19 cellular contexts compared by ENCODE assay signal in the genomic region with DNA sequence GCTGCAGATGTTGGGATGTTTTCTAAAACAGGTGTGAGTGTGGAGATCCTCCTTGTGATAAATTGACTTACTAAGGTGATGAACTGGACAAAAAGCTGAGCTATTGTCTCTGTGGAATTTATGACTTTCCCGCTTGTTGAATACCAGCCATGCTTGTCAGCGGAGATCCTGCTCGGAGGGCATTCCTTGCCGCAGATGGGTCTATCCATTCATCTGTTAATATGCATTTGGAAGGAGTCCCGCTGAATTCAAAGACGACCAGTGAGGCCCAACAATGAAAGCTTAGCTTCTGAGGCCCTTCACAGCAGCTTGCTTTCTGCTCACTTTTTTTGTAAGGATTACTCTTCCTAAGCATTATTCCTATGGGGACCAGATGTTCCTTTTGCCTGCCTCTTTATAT.
DNase-seq lines count a peak whose midpoint lies in the region; ATAC-seq and TF ChIP-seq lines count a peak whose summit lies in the region.
"Had no signal": no experiment of that assay in that cellular context is flagged by ENCODE, and none has a peak within 500 bp of the region (broad histone marks: within the 10 kb centered on the region; RNA-seq: fewer than 3 reads in every experiment).

No MANE protein-coding gene starts in this region.

- no peak overlapping the region for H2BK5ac ChIP-seq in trophoblast cell (ENCODE audit: low read depth, low read length, poor library complexity)

- no peak overlapping the region for H4K91ac ChIP-seq in trophoblast cell (ENCODE audit: low read depth, low read length)

- no peak overlapping the region for H3K18ac ChIP-seq in trophoblast cell (ENCODE audit: low read length)

- no peak overlapping the region for H3K4ac ChIP-seq in trophoblast cell (ENCODE audit: low read depth, low read length)

- H3K9me2 ChIP-seq in hepatocyte (replicated peaks; ENCODE audit: insufficient read depth), result no peaks in the 10 kb centered on the region

- H3K9ac ChIP-seq in HUES48 (ENCODE audit: low read depth, low read length) (peak overlapping the region; percentile 7; the same call in 1 of the 2 replicates), trophoblast cell (ENCODE audit: low read length) (no peak overlapping the region)
- H3K9ac ChIP-seq: BLaER1 had no signal

- H3K9me3 ChIP-seq in HUES48 (ENCODE audit: control insufficient read depth, insufficient read depth, low read length) (no peaks in the 10 kb centered on the region), SJSA1 (replicated peaks) (no peaks in the 10 kb centered on the region), trophoblast cell (ENCODE audit: insufficient read depth, low read depth, low read length) (no peaks in the 10 kb centered on the region), hepatocyte (ENCODE audit: low read depth) (no peaks in the 10 kb centered on the region)
- H3K9me3 ChIP-seq: BLaER1, heart left ventricle had no signal

- no peak overlapping the region for H3K14ac ChIP-seq in trophoblast cell (ENCODE audit: low read length)

- H2BK120ac ChIP-seq in trophoblast cell (ENCODE audit: insufficient read depth, low read length, poor library complexity), result no peak overlapping the region

- H3K4me1 ChIP-seq in HUES48 (ENCODE audit: control insufficient read depth, insufficient read depth, low read length) (peaks cover 43% of the 10 kb centered on the region), SJSA1 (replicated peaks) (peaks cover 59% of the 10 kb centered on the region), trophoblast cell (ENCODE audit: control insufficient read depth in 1 of 2, insufficient read depth in 2 of 2, low read length in 2 of 2) (peaks cover 13 to 15% of the 10 kb centered on the region in 2 experiments), hepatocyte (ENCODE audit: insufficient read depth) (no peaks in the 10 kb centered on the region)
- H3K4me1 ChIP-seq: BLaER1 had no signal

- H3K36me3 ChIP-seq in HUES48 (ENCODE audit: control insufficient read depth, insufficient read depth, low read length) (no peaks in the 10 kb centered on the region), SJSA1 (peaks cover 10% of the 10 kb centered on the region), trophoblast cell (ENCODE audit: control insufficient read depth in 1 of 2, insufficient read depth in 2 of 2, low read length in 2 of 2) (no peaks in the 10 kb centered on the region), hepatocyte (replicated peaks; ENCODE audit: insufficient read depth, low read depth) (no peaks in the 10 kb centered on the region)
- H3K36me3 ChIP-seq: BLaER1, brain microvascular endothelial cell, heart left ventricle had no signal

- H3K4me2 ChIP-seq in trophoblast cell (ENCODE audit: low read length), result no peak overlapping the region
- no peak overlapping the region for H3K4me2 ChIP-seq in hepatocyte
- H3K4me2 ChIP-seq: BLaER1 had no signal

- H3K27me3 ChIP-seq in HUES48 (ENCODE audit: control insufficient read depth, insufficient read depth, low read length) (no peaks in the 10 kb centered on the region), SJSA1 (replicated peaks) (no peaks in the 10 kb centered on the region), trophoblast cell (ENCODE audit: insufficient read depth, low read length) (no peaks in the 10 kb centered on the region), hepatocyte (no peaks in the 10 kb centered on the region)
- H3K27me3 ChIP-seq: BLaER1, brain microvascular endothelial cell, heart left ventricle had no signal

- H2AK5ac ChIP-seq in trophoblast cell (ENCODE audit: low read length), result no peak overlapping the region

- no peak for TF ChIP-seq CTCF in hepatocyte (IDR thresholded peaks at IDR 0.05; ENCODE audit: poor library complexity)

- no CpG with 5 or more reads among the region's 6 CpGs for WGBS in trophoblast cell (ENCODE audit: extremely low coverage, insufficient coverage, insufficient read length)
- WGBS in hepatocyte (ENCODE audit: low lambda C conversion rate, missing lambda C conversion rate), result 51% methylated on average over 6 of the region's 6 CpGs

- peak; percentile 86 for DNase-seq in SJSA1 (ENCODE audit: low read depth in 1 of 2, low spot score in 2 of 2)
- peak; percentile 95 for DNase-seq in iPS DF 19.7 (ENCODE audit: low read depth, low spot score)
- peak; percentile 89 to 99 for DNase-seq in trophoblast cell
- no peak for DNase-seq in activated naive CD4-positive, alpha-beta T cell (lab: John Stamatoyannopoulos, UW)
- no peak for DNase-seq in hepatocyte (ENCODE audit: low spot score)
- DNase-seq: activated gamma-delta T cell treated with Interleukin-2 at 50 U/mL for 16 hours; brain microvascular endothelial cell; heart left ventricle; KBM-7; naive thymus-derived CD8-positive, alpha-beta T cell; NCI-H1048; SHP77; stimulated activated CD4-positive, alpha-beta T cell treated with anti-CD3 and anti-CD28 coated beads, Interleukin-12 subunit alpha, Interleukin-12 subunit beta, amount 100 ng/mL, for 4 hours; stimulated activated naive CD8-positive, alpha-beta T cell treated with anti-CD3 and anti-CD28 coated beads, Interleukin-15, Interleukin-2, amounts not matched to agents 100 U/mL and 50 U/mL, for 24 hours; T-helper 9 cell had no signal

- ATAC-seq in HG03354 (IDR thresholded peaks at IDR 0.05; ENCODE audit: poor library complexity, severe bottlenecking, unreplicated experiment) (no peak), HG02798 (IDR thresholded peaks at IDR 0.05; ENCODE audit: poor library complexity, unreplicated experiment) (no peak)
- ATAC-seq: heart left ventricle; naive thymus-derived CD8-positive, alpha-beta T cell; stimulated activated naive CD8-positive, alpha-beta T cell treated with anti-CD3 and anti-CD28 coated beads, Interleukin-15, Interleukin-2, amounts not matched to agents 100 U/mL and 50 U/mL, for 24 hours had no signal

- no peaks in the 10 kb centered on the region for H3K79me2 ChIP-seq in trophoblast cell (ENCODE audit: control insufficient read depth, insufficient read depth, low read length, poor library complexity)
- no peaks in the 10 kb centered on the region for H3K79me2 ChIP-seq in hepatocyte

- H3K23ac ChIP-seq in trophoblast cell (ENCODE audit: low read length), result no peak overlapping the region

- H2AFZ ChIP-seq in trophoblast cell (ENCODE audit: insufficient read depth, low read length, poor library complexity) (no peak overlapping the region), hepatocyte (no peak overlapping the region)

- H3K79me1 ChIP-seq in trophoblast cell (ENCODE audit: low read length), result peaks cover 6% of the 10 kb centered on the region

- no peaks in the 10 kb centered on the region for H4K20me1 ChIP-seq in hepatocyte (ENCODE audit: insufficient read depth, poor library complexity, severe bottlenecking)
- H4K20me1 ChIP-seq: BLaER1 had no signal

- H3K27ac ChIP-seq in HUES48 (ENCODE audit: low read depth, low read length) (peak overlapping the region; percentile 93), SJSA1 (peak overlapping the region; percentile 83), trophoblast cell (ENCODE audit: low read depth, low read length) (no peak overlapping the region), hepatocyte (no peak overlapping the region)
- H3K27ac ChIP-seq: BLaER1, brain microvascular endothelial cell, heart left ventricle had no signal

- H4K12ac ChIP-seq in trophoblast cell (ENCODE audit: low read depth, low read length), result no peak overlapping the region

- H2BK12ac ChIP-seq in trophoblast cell (ENCODE audit: low read length), result no peak overlapping the region

- H4K8ac ChIP-seq in trophoblast cell (ENCODE audit: low read depth, low read length), result no peak overlapping the region

- H3K4me3 ChIP-seq in HUES48 (ENCODE audit: low read depth, low read length) (peak overlapping the region; percentile 31; the same call in 1 of the 2 replicates), SJSA1 (no peak overlapping the region), trophoblast cell (ENCODE audit: low read depth, low read length) (no peak overlapping the region), hepatocyte (no peak overlapping the region)
- H3K4me3 ChIP-seq: BLaER1, heart left ventricle had no signal

Comparison
In these comparisons a context has a peak if more than half of its experiments do, and no peak if none do; other contexts are left out.
1. H3K27ac ChIP-seq: peak in HUES48 (single experiment) and SJSA1 (single experiment); none in trophoblast cell (single experiment) and hepatocyte (single experiment).
2. DNase-seq: peak in SJSA1 (2 of 2), iPS DF 19.7 (single experiment) and trophoblast cell (2 of 2); none in activated naive CD4-positive, alpha-beta T cell (0 of 4) and hepatocyte (single experiment).